In genomic region chr17:21253646-21254441, GRCh38 we compare ENCODE assay signal across 8 cellular contexts. TPM values are rescaled to one million over a fixed set of nuclear protein-coding genes. Genes with fewer than 3 reads are reported as not detected.
DNase-seq lines count a peak whose midpoint lies in the region; ATAC-seq and TF ChIP-seq lines count a peak whose summit lies in the region.

No MANE protein-coding gene starts in this region.

- DNase-seq in colonic mucosa (no peak), NCI-H2029 (lab: John Stamatoyannopoulos, UW) (no peak)
- DNase-seq in naive thymus-derived CD4-positive, alpha-beta T cell, result no peak
- DNase-seq in activated effector memory CD4-positive, alpha-beta T cell treated with anti-CD3 and anti-CD28 coated beads, Interleukin-2, amount 50 U/mL, for 16 hours, result no peak

- TF ChIP-seq CTCF in colonic mucosa (IDR thresholded peaks at IDR 0.05), result no peak

- peak overlapping the region; percentile 58 for H3K4me3 ChIP-seq in HUES6 (ENCODE audit: low read depth, low read length)
- peak overlapping the region; percentile 33 for H3K4me3 ChIP-seq in colonic mucosa
- peak overlapping the region; percentile 73 for H3K4me3 ChIP-seq in naive thymus-derived CD4-positive, alpha-beta T cell (ENCODE audit: low read length)

- H3K4me1 ChIP-seq in HUES6 (ENCODE audit: control insufficient read depth, insufficient read depth, low read length), result peaks cover 38% of the 10 kb centered on the region
- H3K4me1 ChIP-seq in colonic mucosa, result peaks cover 4% of the 10 kb centered on the region
- H3K4me1 ChIP-seq in naive thymus-derived CD4-positive, alpha-beta T cell (ENCODE audit: control insufficient read depth in 2 of 2, insufficient read depth in 2 of 2, low read length in 2 of 2), result peaks cover 7 to 12% of the 10 kb centered on the region in 2 donors

- peak overlapping the region; percentile 66 to 97 (median 93) for H3K27ac Mint-ChIP-seq in naive thymus-derived CD4-positive, alpha-beta T cell

- no peaks in the 10 kb centered on the region for H3K27me3 ChIP-seq in HUES6 (ENCODE audit: control insufficient read depth, insufficient read depth, low read length)
- no peaks in the 10 kb centered on the region for H3K27me3 ChIP-seq in colonic mucosa
- H3K27me3 ChIP-seq in naive thymus-derived CD4-positive, alpha-beta T cell (ENCODE audit: control insufficient read depth in 2 of 2, insufficient read depth in 2 of 2, low read length in 2 of 2), result no peaks in the 10 kb centered on the region

- POLR2A ChIA-PET in naive thymus-derived CD4-positive, alpha-beta T cell (lab: Charles Lee), result interaction anchor here (0.8 to 5.6 kb wide), 5 partner anchors 16 to 40 kb away, joined by 3 to 44 read pairs (median 9); partner anchors contain the start of gene TMEM11

- ATAC-seq in GM18517 (IDR thresholded peaks at IDR 0.05; ENCODE audit: unreplicated experiment) (peak; percentile 28), HG02938 (IDR thresholded peaks at IDR 0.05; ENCODE audit: unreplicated experiment) (no peak), GM21367 (IDR thresholded peaks at IDR 0.05; ENCODE audit: unreplicated experiment) (no peak)
- peak; percentile 14 for ATAC-seq in naive thymus-derived CD4-positive, alpha-beta T cell

- intact Hi-C loops in colonic mucosa (cut with DNase I), result no loop called here
- intact Hi-C loops in naive thymus-derived CD4-positive, alpha-beta T cell (cut with micrococcal nuclease), result loop anchor here (1.0 to 2.0 kb wide), 10 partner anchors 21 to 212 kb away; partner anchors contain the start of genes MAP2K3 (in 2 of the 2), TMEM11 (in 2 of the 2), DHRS7B (in 1 of the 2) and USP22 (in 1 of the 2)

- H3K9me3 Mint-ChIP-seq in naive thymus-derived CD4-positive, alpha-beta T cell, result peaks cover 0 to 1% (median 0%) of the 10 kb centered on the region in 11 donors

- H3K4me3 Mint-ChIP-seq in naive thymus-derived CD4-positive, alpha-beta T cell, result peak overlapping the region; percentile 78 to 97 (median 88)

- H3K27ac ChIP-seq in HUES6 (ENCODE audit: low read depth, low read length) (no peak overlapping the region; the same call in 1 of the 2 replicates), colonic mucosa (no peak overlapping the region)
- peak overlapping the region; percentile 77 for H3K27ac ChIP-seq in naive thymus-derived CD4-positive, alpha-beta T cell (ENCODE audit: low read depth, low read length)

- peaks cover 0 to 35% (median 0%) of the 10 kb centered on the region in 5 donors for H3K27me3 Mint-ChIP-seq in naive thymus-derived CD4-positive, alpha-beta T cell

- CTCF ChIA-PET in naive thymus-derived CD4-positive, alpha-beta T cell (lab: Charles Lee), result no interaction called here

- no peaks in the 10 kb centered on the region for H3K36me3 Mint-ChIP-seq in naive thymus-derived CD4-positive, alpha-beta T cell

- H3K9me3 ChIP-seq in HUES6 (ENCODE audit: control insufficient read depth, insufficient read depth, low read depth, low read length) (no peaks in the 10 kb centered on the region), colonic mucosa (no peaks in the 10 kb centered on the region)
- H3K9me3 ChIP-seq in naive thymus-derived CD4-positive, alpha-beta T cell (ENCODE audit: control insufficient read depth in 2 of 3, low read length in 3 of 3), result no peaks in the 10 kb centered on the region

- H3K9ac ChIP-seq in HUES6 (ENCODE audit: low read length) (peak overlapping the region; percentile 47), colonic mucosa (ENCODE audit: low read depth in 2 of 2, low read length in 2 of 2) (peak overlapping the region; percentile 28 to 71)

- peaks cover 19 to 49% (median 46%) of the 10 kb centered on the region in 7 donors for H3K4me1 Mint-ChIP-seq in naive thymus-derived CD4-positive, alpha-beta T cell

- no peaks in the 10 kb centered on the region for H3K36me3 ChIP-seq in HUES6 (ENCODE audit: control insufficient read depth, insufficient read depth, low read length)
- no peaks in the 10 kb centered on the region for H3K36me3 ChIP-seq in colonic mucosa
- H3K36me3 ChIP-seq in naive thymus-derived CD4-positive, alpha-beta T cell (ENCODE audit: control insufficient read depth in 2 of 3, insufficient read depth in 3 of 3, low read length in 3 of 3), result no peaks in the 10 kb centered on the region

RNA-seq across cellular contexts. Expression of gene NATD1, which starts 0.6 kb away (rescaled TPM):
- total RNA-seq in colonic mucosa, result 1 to 10 TPM; 1.8 to 5.2 TPM
- total RNA-seq in naive thymus-derived CD4-positive, alpha-beta T cell, result 10 to 100 TPM in 2 of 5 experiments, 1 to 10 TPM in 3; 2.5 to 11.1 (median 8.9) TPM
- 1 to 10 TPM; 1.7 to 2.9 TPM for polyA plus RNA-seq in naive thymus-derived CD4-positive, alpha-beta T cell

RNA-seq across cellular contexts. Expression of gene MAP2K3, which starts 30.7 kb away (rescaled TPM):
- 10 to 100 TPM; 64.5 to 67.1 TPM for total RNA-seq in colonic mucosa
- 100 to 1,000 TPM in 1 of 5 experiments, 10 to 100 TPM in 4; 37.5 to 127 (median 39.2) TPM for total RNA-seq in naive thymus-derived CD4-positive, alpha-beta T cell
- polyA plus RNA-seq in naive thymus-derived CD4-positive, alpha-beta T cell, result 10 to 100 TPM; 47.7 to 76.7 TPM

RNA-seq across cellular contexts. Expression of gene TMEM11, which starts 39.9 kb away (rescaled TPM):
- 10 to 100 TPM; 28.6 to 44.8 TPM for total RNA-seq in colonic mucosa
- 10 to 100 TPM; 11.7 to 22.9 (median 19.3) TPM for total RNA-seq in naive thymus-derived CD4-positive, alpha-beta T cell
- polyA plus RNA-seq in naive thymus-derived CD4-positive, alpha-beta T cell, result 10 to 100 TPM; 23.5 to 47.9 TPM

Comparison
In these comparisons a context has a peak if more than half of its experiments do, and no peak if none do; other contexts are left out.
1. ATAC-seq: peak in GM18517 (single experiment) and naive thymus-derived CD4-positive, alpha-beta T cell (single experiment); none in HG02938 (single experiment) and GM21367 (single experiment).
2. Peak in every context shown above with its lines, with median percentiles within 50 percentile points of each other: H3K4me3 ChIP-seq.